ENCODE assay signal across 15 cellular contexts in the genomic region with DNA sequence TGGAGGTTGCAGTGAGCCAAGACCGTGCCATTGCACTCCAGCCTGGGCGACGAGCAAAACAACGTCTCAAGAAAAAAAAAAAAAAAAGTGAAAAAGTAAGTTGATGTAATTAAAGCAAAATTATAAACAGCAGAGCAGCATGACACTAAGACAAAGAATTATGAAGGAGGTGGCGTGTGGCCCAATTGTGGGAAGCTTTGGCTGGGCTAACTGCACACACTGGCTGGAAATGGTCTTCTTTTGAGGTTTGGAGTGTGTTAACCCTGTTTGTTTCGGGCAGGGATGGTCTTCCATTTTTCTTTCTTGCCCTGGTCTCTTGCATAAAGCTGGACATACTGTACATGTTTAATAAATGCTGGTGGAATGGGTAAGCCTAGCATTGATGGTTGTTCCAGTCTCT.
"Had no signal": no experiment of that assay in that cellular context is flagged by ENCODE, and none has a peak within 500 bp of the region (broad histone marks: within the 10 kb centered on the region; RNA-seq: fewer than 3 reads in every experiment).

No MANE protein-coding gene starts in this region.

- H3K9me3 Mint-ChIP-seq: activated CD4-positive, alpha-beta memory T cell treated with anti-CD3 and anti-CD28 coated beads for 36 hours; effector memory CD8-positive, alpha-beta T cell; WTC11 had no signal

- H3K4me3 ChIP-seq: hepatocyte, lung, ovary, smooth muscle cell, thyroid gland had no signal

- H3K36me3 Mint-ChIP-seq: activated naive CD8-positive, alpha-beta T cell; WTC11 had no signal

- ATAC-seq: effector memory CD8-positive, alpha-beta T cell; foreskin keratinocyte; sciatic nerve; WTC11 had no signal

- H3K27me3 ChIP-seq: foreskin keratinocyte, ovary, thyroid gland had no signal

- H3K4me2 ChIP-seq: hepatocyte, smooth muscle cell had no signal

- H3K36me3 ChIP-seq: ovary, thyroid gland had no signal

- H3K4me3 Mint-ChIP-seq: activated CD4-positive, alpha-beta memory T cell treated with anti-CD3 and anti-CD28 coated beads for 36 hours; WTC11 had no signal

- H3K27ac Mint-ChIP-seq: activated CD4-positive, alpha-beta memory T cell treated with anti-CD3 and anti-CD28 coated beads for 36 hours; activated naive CD8-positive, alpha-beta T cell; effector memory CD8-positive, alpha-beta T cell; WTC11 had no signal

- H3K27ac ChIP-seq: foreskin keratinocyte, hepatocyte, ovary, thyroid gland had no signal

- DNase-seq: activated CD4-positive, alpha-beta memory T cell treated with anti-CD3 and anti-CD28 coated beads for 36 hours; activated CD4-positive, alpha-beta T cell treated with anti-CD3 and anti-CD28 coated beads for 4 hours; effector memory CD8-positive, alpha-beta T cell; foreskin keratinocyte; islet precursor cell; midbrain; ovary; stimulated activated CD4-positive, alpha-beta T cell treated with anti-CD3 and anti-CD28 coated beads, Interleukin-4, amount 100 ng/mL, for 24 hours; thyroid gland had no signal

- H3K9me3 ChIP-seq: ovary, thyroid gland had no signal
